In genomic region chr11:67563354-67564114, GRCh38 we compare ENCODE assay signal across 1 cellular context.
A peak's percentile ranks its signal among the peaks of the same experiment; 100 is the strongest.
TF ChIP-seq lines count a peak whose summit lies in the region.

No MANE protein-coding gene starts in this region.

TF ChIP-seq in K562, 482 proteins besides CTCF, POLR2A, EP300 and RAD21 (continued from another document and continues in another):
- TF ChIP-seq ZNF431 (CRISPR knock-in tag; IDR thresholded peaks at IDR 0.05) (no peak), ZBTB34 (CRISPR knock-in tag; IDR thresholded peaks at IDR 0.05) (peak; percentile 84; the same call in 1 of the 2 replicates), U2AF2 (optimal IDR thresholded peaks at IDR 0.05; ENCODE audit: low read depth, low read length) (no peak), TGIF2 (CRISPR knock-in tag; IDR thresholded peaks at IDR 0.05) (no peak), ATF1 (CRISPR knock-in tag; IDR thresholded peaks at IDR 0.05) (no peak), ATF1 (tag; IDR thresholded peaks at IDR 0.05) (peak; percentile 82), RAD51 (IDR thresholded peaks at IDR 0.05; ENCODE audit: borderline replicate concordance, low read depth) (no peak), POLR2B (IDR thresholded peaks at IDR 0.05; ENCODE audit: low read depth, partially characterized antibody) (no peak), AFF1 (IDR thresholded peaks at IDR 0.05; ENCODE audit: low read depth in 1 of 2, partially characterized antibody in 2 of 2) (no peak), STAT6 (CRISPR knock-in tag; IDR thresholded peaks at IDR 0.05) (no peak), MYBL2 (IDR thresholded peaks at IDR 0.05; ENCODE audit: low read depth) (no peak), MYBL2 (CRISPR knock-in tag; IDR thresholded peaks at IDR 0.05; ENCODE audit: borderline replicate concordance) (no peak), BRD4 (IDR thresholded peaks at IDR 0.05) (no peak), NFIX (CRISPR knock-in tag; IDR thresholded peaks at IDR 0.05; ENCODE audit: low read depth) (peak; percentile 48), MAFG (tag; conservative IDR thresholded peaks at IDR 0.05) (no peak; the same call in 1 of the 2 replicates), RUNX1 (IDR thresholded peaks at IDR 0.05; ENCODE audit: low read depth) (no peak), SNRNP70 (optimal IDR thresholded peaks at IDR 0.05; ENCODE audit: low read depth, low read length) (no peak), DACH1 (IDR thresholded peaks at IDR 0.05; ENCODE audit: partially characterized antibody) (no peak), OTX1 (CRISPR knock-in tag; IDR thresholded peaks at IDR 0.05) (0 out of 2 replicates have a peak, but pooled peaks have one; percentile 14), PYGO2 (tag; IDR thresholded peaks at IDR 0.05) (peak; percentile 93), MAFK (IDR thresholded peaks at IDR 0.05; ENCODE audit: low read length) (no peak), ZNF609 (CRISPR knock-in tag; IDR thresholded peaks at IDR 0.05; ENCODE audit: borderline replicate concordance) (no peak), ARID3B (CRISPR knock-in tag; IDR thresholded peaks at IDR 0.05; ENCODE audit: borderline replicate concordance) (peak; percentile 86), KDM4B (IDR thresholded peaks at IDR 0.05; ENCODE audit: borderline replicate concordance in 2 of 2, low read depth in 1 of 2) (no peak), CHCHD3 (CRISPR knock-in tag; IDR thresholded peaks at IDR 0.05) (no peak), MEIS2 (IDR thresholded peaks at IDR 0.05; ENCODE audit: partially characterized antibody) (no peak), ZNF57 (CRISPR knock-in tag; IDR thresholded peaks at IDR 0.05) (no peak), ZBED1 (IDR thresholded peaks at IDR 0.05) (no peak), TRIM28 (IDR thresholded peaks at IDR 0.05) (no peak), ZNF184 (CRISPR knock-in tag; IDR thresholded peaks at IDR 0.05) (no peak), NEUROD1 (IDR thresholded peaks at IDR 0.05; ENCODE audit: borderline replicate concordance, low read depth, low read length, partially characterized antibody) (no peak), ZNF316 (IDR thresholded peaks at IDR 0.05) (no peak), THAP7 (CRISPR knock-in tag; IDR thresholded peaks at IDR 0.05) (no peak), ZNF639 (CRISPR knock-in tag; conservative IDR thresholded peaks at IDR 0.05 in 1 of 2, IDR thresholded peaks at IDR 0.05 in 1 of 2) (peak in 1 of 2 experiments; percentile 76; a peak in 1 of 4 replicates), PRDM10 (IDR thresholded peaks at IDR 0.05; ENCODE audit: partially characterized antibody) (no peak), HNRNPUL1 (IDR thresholded peaks at IDR 0.05; ENCODE audit: low read length) (no peak), FOXJ3 (CRISPR knock-in tag; IDR thresholded peaks at IDR 0.05) (no peak), ZNF277 (CRISPR knock-in tag; IDR thresholded peaks at IDR 0.05; ENCODE audit: borderline replicate concordance) (no peak), PRMT5 (CRISPR knock-in tag; IDR thresholded peaks at IDR 0.05) (no peak), TOE1 (IDR thresholded peaks at IDR 0.05; ENCODE audit: borderline replicate concordance) (no peak), TOE1 (CRISPR knock-in tag; IDR thresholded peaks at IDR 0.05; ENCODE audit: borderline replicate concordance, low read depth) (no peak), PHF21A (IDR thresholded peaks at IDR 0.05; ENCODE audit: borderline replicate concordance, low read depth) (no peak)
